8 cellular contexts compared by ENCODE assay signal in the genomic region with DNA sequence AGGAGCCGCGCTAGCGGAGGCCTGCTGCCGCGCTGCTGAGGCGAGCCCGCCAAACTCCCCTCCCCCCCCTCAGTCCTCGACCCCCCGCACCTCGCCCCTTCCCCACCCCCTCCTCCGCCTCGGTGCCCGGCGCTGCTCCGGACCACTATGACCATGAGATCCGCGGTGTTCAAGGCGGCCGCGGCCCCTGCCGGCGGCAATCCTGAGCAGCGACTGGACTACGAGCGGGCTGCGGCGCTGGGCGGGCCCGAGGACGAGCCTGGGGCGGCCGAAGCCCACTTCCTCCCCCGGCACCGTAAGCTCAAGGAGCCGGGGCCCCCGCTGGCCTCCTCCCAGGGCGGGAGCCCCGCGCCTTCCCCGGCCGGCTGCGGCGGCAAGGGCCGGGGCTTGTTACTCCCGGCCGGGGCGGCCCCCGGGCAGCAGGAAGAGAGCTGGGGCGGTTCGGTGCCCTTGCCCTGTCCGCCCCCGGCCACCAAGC. TPM values are rescaled to one million over a fixed set of nuclear protein-coding genes. Genes with fewer than 3 reads are reported as not detected.
A peak's percentile ranks its signal among the peaks of the same experiment; 100 is the strongest.
DNase-seq lines count a peak whose midpoint lies in the region; ATAC-seq and TF ChIP-seq lines count a peak whose summit lies in the region.

No MANE protein-coding gene starts in this region.

- H3K36me3 ChIP-seq in neuron (ENCODE audit: insufficient read depth, low read length) = peaks cover 20% of the 10 kb centered on the region

- H2AFZ ChIP-seq in neuron (ENCODE audit: low read depth, low read length) = no peak overlapping the region

- H3K27me3 Mint-ChIP-seq in WTC11 (ENCODE audit: low read depth) = no peaks in the 10 kb centered on the region

- TF ChIP-seq CTCF in WTC11 (IDR thresholded peaks at IDR 0.05) (no peak), fibroblast of the aortic adventitia (IDR thresholded peaks at IDR 0.05; ENCODE audit: insufficient read depth, low read length) (peak; percentile 41)

- H3K9me3 Mint-ChIP-seq in WTC11 = no peaks in the 10 kb centered on the region

- DNase-seq in Right ventricle myocardium inferior (ENCODE audit: missing footprints) = peak; percentile 73
- DNase-seq in cardiac septum (ENCODE audit: low spot score) = no peak
- DNase-seq in WTC11 (ENCODE audit: low spot score) = peak; percentile 59
- no peak for DNase-seq in fibroblast of the aortic adventitia (ENCODE audit: low read depth)
- no peak for DNase-seq in NK-92 treated with Interleukin-12 subunit alpha and Interleukin-12 subunit beta, amount 100 ng/mL, for 24 hours (lab: John Stamatoyannopoulos, UW)
- no peak for DNase-seq in NCI-H1694 (lab: John Stamatoyannopoulos, UW)

- peak overlapping the region; percentile 96 for H3K4me3 ChIP-seq in fibroblast of the aortic adventitia (ENCODE audit: low read depth, low read length)
- H3K4me3 ChIP-seq in neuron (ENCODE audit: low read length) = peak overlapping the region; percentile 81

- H3K27me3 ChIP-seq in neuron (ENCODE audit: insufficient read depth, low read length) = no peaks in the 10 kb centered on the region

- peaks cover 26% of the 10 kb centered on the region for H3K4me1 Mint-ChIP-seq in WTC11

- CTCF ChIA-PET in WTC11 (lab: Charles Lee) = interaction anchor here (0.8 to 5.3 kb wide), 11 partner anchors 11 to 494 kb away, joined by 3 to 120 read pairs (median 5); a partner anchor contains a TSS

- H3K4me1 ChIP-seq in neuron (ENCODE audit: insufficient read depth, low read length) = peaks cover 21% of the 10 kb centered on the region

- peaks cover 21% of the 10 kb centered on the region for H3K36me3 Mint-ChIP-seq in WTC11

- H3K27ac Mint-ChIP-seq in WTC11 = no peak overlapping the region

- H3K4me3 Mint-ChIP-seq in WTC11 = peak overlapping the region; percentile 39

- intact Hi-C loops in Right ventricle myocardium inferior (cut with DNase I) (loop anchor here (2.0 to 5.0 kb wide), 2 partner anchors 18 to 55 kb away; a partner anchor contains a TSS), cardiac septum (cut with DNase I) (loop anchor here (5.0 kb wide), 1 partner anchor 165 kb away; a partner anchor contains a TSS)

- ATAC-seq in Right ventricle myocardium inferior (peak; percentile 42), HG03159 (IDR thresholded peaks at IDR 0.05; ENCODE audit: unreplicated experiment) (peak; percentile 39), WTC11 (peak; percentile 14)

- H3K9me3 ChIP-seq in neuron (ENCODE audit: low read length) = no peaks in the 10 kb centered on the region

- POLR2A ChIA-PET in WTC11 (lab: Charles Lee) = interaction anchor here (0.9 to 3.1 kb wide), 11 partner anchors 9 to 96 kb away, joined by 3 to 28 read pairs (median 5); a partner anchor contains a TSS

TF ChIP-seq in WTC11, 78 proteins besides CTCF, POLR2A, EP300 and RAD21:
- TF ChIP-seq, protein P1, sequence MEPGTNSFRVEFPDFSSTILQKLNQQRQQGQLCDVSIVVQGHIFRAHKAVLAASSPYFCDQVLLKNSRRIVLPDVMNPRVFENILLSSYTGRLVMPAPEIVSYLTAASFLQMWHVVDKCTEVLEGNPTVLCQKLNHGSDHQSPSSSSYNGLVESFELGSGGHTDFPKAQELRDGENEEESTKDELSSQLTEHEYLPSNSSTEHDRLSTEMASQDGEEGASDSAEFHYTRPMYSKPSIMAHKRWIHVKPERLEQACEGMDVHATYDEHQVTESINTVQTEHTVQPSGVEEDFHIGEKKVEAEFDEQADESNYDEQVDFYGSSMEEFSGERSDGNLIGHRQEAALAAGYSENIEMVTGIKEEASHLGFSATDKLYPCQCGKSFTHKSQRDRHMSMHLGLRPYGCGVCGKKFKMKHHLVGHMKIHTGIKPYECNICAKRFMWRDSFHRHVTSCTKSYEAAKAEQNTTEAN (CRISPR knock-in tag; IDR thresholded peaks at IDR 0.05) = no peak
- TF ChIP-seq JUN (CRISPR knock-in tag; IDR thresholded peaks at IDR 0.05) = 0 out of 2 replicates have a peak, but pooled peaks have one; percentile 44
- TF ChIP-seq TEAD1 (CRISPR knock-in tag; IDR thresholded peaks at IDR 0.05) = no peak

RNA-seq across cellular contexts. Expression of a gene that starts 0.7 kb away (rescaled TPM):
- total RNA-seq in Right ventricle myocardium inferior (51.4 TPM), cardiac septum (53.7 TPM), WTC11 (2021) (69.2 to 78.1 TPM (median 73.7 TPM) in 3 replicates), fibroblast of the aortic adventitia (ENCODE audit: low replicate concordance) (64.1 and 162 TPM in 2 replicates)

RNA-seq across cellular contexts. Expression of a gene that starts 17.8 kb away (rescaled TPM):
- total RNA-seq in Right ventricle myocardium inferior (49.1 TPM), cardiac septum (54.8 TPM), WTC11 (2021) (107 to 119 TPM (median 115 TPM) in 3 replicates), fibroblast of the aortic adventitia (ENCODE audit: low replicate concordance) (53.3 and 83.6 TPM in 2 replicates)

RNA-seq across cellular contexts. Expression of a gene that starts 22.1 kb away (rescaled TPM):
- total RNA-seq in Right ventricle myocardium inferior (24.9 TPM), cardiac septum (25.8 TPM), WTC11 (2021) (5.6 to 7.6 TPM (median 6.2 TPM) in 3 replicates), fibroblast of the aortic adventitia (ENCODE audit: low replicate concordance) (2.8 and 6.5 TPM in 2 replicates)

RNA-seq across cellular contexts. Expression of a gene that starts 54.8 kb away (rescaled TPM):
- total RNA-seq in Right ventricle myocardium inferior (2.1 TPM), cardiac septum (7.2 TPM), WTC11 (2021) (19.9 to 23.0 TPM (median 19.9 TPM) in 3 replicates), fibroblast of the aortic adventitia (ENCODE audit: low replicate concordance) (2.1 and 3.8 TPM in 2 replicates)

RNA-seq across cellular contexts. Expression of a gene that starts 59.7 kb away (rescaled TPM):
- total RNA-seq in Right ventricle myocardium inferior (88.3 TPM), cardiac septum (66.8 TPM), WTC11 (2021) (11.9 to 15.9 TPM (median 12.0 TPM) in 3 replicates), fibroblast of the aortic adventitia (ENCODE audit: low replicate concordance) (23.0 and 26.0 TPM in 2 replicates)

Comparison
In these comparisons a context has a peak if more than half of its experiments do, and no peak if none do; other contexts are left out.
1. DNase-seq: peak in Right ventricle myocardium inferior (single experiment) and WTC11 (single experiment); none in cardiac septum (single experiment), fibroblast of the aortic adventitia (single experiment), NK-92 treated with Interleukin-12 subunit alpha and Interleukin-12 subunit beta, amount 100 ng/mL, for 24 hours (single experiment) and NCI-H1694 (single experiment).
2. Peak in every context shown above with its lines, with median percentiles within 50 percentile points of each other: ATAC-seq.